Comparison of ENCODE assay signal across 2 cellular contexts in genomic region chr16:9713151-9713550, GRCh38.
TF ChIP-seq lines count a peak whose summit lies in the region.

No MANE protein-coding gene starts in this region.

TF ChIP-seq in GM23338, 12 proteins besides CTCF, POLR2A, EP300 and RAD21 (continued from another document):
- TF ChIP-seq REST (IDR thresholded peaks at IDR 0.05; ENCODE audit: unreplicated experiment) (no peak), ZNF462 (CRISPR knock-in tag; IDR thresholded peaks at IDR 0.05) (no peak), ETS1 (IDR thresholded peaks at IDR 0.05) (no peak)

TF ChIP-seq in WTC11, 78 proteins besides CTCF, POLR2A, EP300 and RAD21:
- TF ChIP-seq ZNF532 (CRISPR knock-in tag; IDR thresholded peaks at IDR 0.05; ENCODE audit: borderline replicate concordance) (no peak), TEAD1 (CRISPR knock-in tag; IDR thresholded peaks at IDR 0.05) (no peak), NR3C1 (CRISPR knock-in tag; conservative IDR thresholded peaks at IDR 0.05; ENCODE audit: low read depth) (no peak), NFYB (CRISPR knock-in tag; conservative IDR thresholded peaks at IDR 0.05; ENCODE audit: low read depth) (no peak), OVOL2 (CRISPR knock-in tag; IDR thresholded peaks at IDR 0.05; ENCODE audit: borderline replicate concordance) (no peak), NFATC4 (CRISPR knock-in tag; IDR thresholded peaks at IDR 0.05) (no peak), ZBTB43 (CRISPR knock-in tag; IDR thresholded peaks at IDR 0.05) (no peak), FOXP1 (CRISPR knock-in tag; IDR thresholded peaks at IDR 0.05; ENCODE audit: borderline replicate concordance) (no peak), RORB (CRISPR knock-in tag; IDR thresholded peaks at IDR 0.05) (no peak), USF1 (CRISPR knock-in tag; IDR thresholded peaks at IDR 0.05) (no peak), E2F5 (CRISPR knock-in tag; IDR thresholded peaks at IDR 0.05) (no peak), ZMAT4 (CRISPR knock-in tag; IDR thresholded peaks at IDR 0.05) (no peak), AFF4 (CRISPR knock-in tag; IDR thresholded peaks at IDR 0.05; ENCODE audit: borderline replicate concordance) (no peak), NR2C2 (CRISPR knock-in tag; IDR thresholded peaks at IDR 0.05) (no peak)
